In genomic region chr3:50155491-50155878, GRCh38 we compare ENCODE assay signal across 9 cellular contexts. TPM values are rescaled to one million over a fixed set of nuclear protein-coding genes. Genes with fewer than 3 reads are reported as not detected.
A peak's percentile ranks its signal among the peaks of the same experiment; 100 is the strongest.
DNase-seq lines count a peak whose midpoint lies in the region; ATAC-seq, FAIRE-seq and TF ChIP-seq lines count a peak whose summit lies in the region.
"Had no signal": no experiment of that assay in that cellular context is flagged by ENCODE, and none has a peak within 500 bp of the region (broad histone marks: within the 10 kb centered on the region; RNA-seq: fewer than 3 reads in every experiment).

No MANE protein-coding gene starts in this region.

- no peak overlapping the region for H3K27ac Mint-ChIP-seq in activated B cell treated with CpG ODN at 0.5 μM for 24 hours
- H3K27ac Mint-ChIP-seq in glutamatergic neuron (ENCODE audit: unreplicated experiment) = peak overlapping the region; percentile 62

- POLR2A ChIA-PET in activated B cell treated with CpG ODN at 0.5 μM for 24 hours (lab: Charles Lee) = no interaction called here

- H3K4me3 Mint-ChIP-seq in activated B cell treated with CpG ODN at 0.5 μM for 24 hours = peak overlapping the region; percentile 72
- peak overlapping the region; percentile 89 for H3K4me3 Mint-ChIP-seq in glutamatergic neuron (ENCODE audit: unreplicated experiment)

- H3K9me3 Mint-ChIP-seq in activated B cell treated with CpG ODN at 0.5 μM for 24 hours (no peaks in the 10 kb centered on the region), glutamatergic neuron (ENCODE audit: unreplicated experiment) (peaks cover 13% of the 10 kb centered on the region)

- DNase-seq in activated B cell treated with CpG ODN at 0.5 μM for 24 hours (no peak), glutamatergic neuron (no peak), skeletal muscle cell (ENCODE audit: low read depth) (no peak), D341Med (ENCODE audit: low spot score) (no peak), urothelium cell line (ENCODE audit: low spot score) (no peak), nucleus accumbens (lab: John Stamatoyannopoulos, UW) (no peak)
- no peak for DNase-seq in stimulated activated CD8-positive, alpha-beta memory T cell treated with anti-CD3 and anti-CD28 coated beads, Interleukin-4, amount 100 ng/mL, for 48 hours

- H3K4me3 ChIP-seq in skeletal muscle cell (ENCODE audit: low read depth, low read length) = peak overlapping the region; percentile 49

- intact Hi-C loops in activated B cell treated with CpG ODN at 0.5 μM for 24 hours (cut with micrococcal nuclease) = loop anchor here (1.0 to 2.0 kb wide), 2 partner anchors 37 to 118 kb away; no protein-coding TSS in a partner anchor

- H3K4me1 Mint-ChIP-seq in activated B cell treated with CpG ODN at 0.5 μM for 24 hours (peaks cover 13% of the 10 kb centered on the region), glutamatergic neuron (ENCODE audit: low read depth, unreplicated experiment) (peaks cover 12% of the 10 kb centered on the region)

- CTCF ChIA-PET in activated B cell treated with CpG ODN at 0.5 μM for 24 hours (lab: Charles Lee) = no interaction called here

- no peak for FAIRE-seq in urothelium cell line (lab: Jason Lieb, UNC)

- H3K36me3 Mint-ChIP-seq in activated B cell treated with CpG ODN at 0.5 μM for 24 hours (ENCODE audit: low read depth) = no peaks in the 10 kb centered on the region
- no peaks in the 10 kb centered on the region for H3K36me3 Mint-ChIP-seq in glutamatergic neuron (ENCODE audit: unreplicated experiment)

- ATAC-seq in GM19467 (IDR thresholded peaks at IDR 0.05; ENCODE audit: unreplicated experiment) = peak; percentile 11
- ATAC-seq in activated B cell treated with CpG ODN at 0.5 μM for 24 hours (ENCODE audit: low read depth) = no peak

- peaks cover 32% of the 10 kb centered on the region for H3K27me3 Mint-ChIP-seq in activated B cell treated with CpG ODN at 0.5 μM for 24 hours
- peaks cover 21% of the 10 kb centered on the region for H3K27me3 Mint-ChIP-seq in glutamatergic neuron (ENCODE audit: unreplicated experiment)

- TF ChIP-seq CTCF in activated B cell treated with CpG ODN at 0.5 μM for 24 hours (IDR thresholded peaks at IDR 0.05) (no peak), glutamatergic neuron (IDR thresholded peaks at IDR 0.05; ENCODE audit: partially characterized antibody, unreplicated experiment) (no peak)

RNA-seq across cellular contexts. Expression of gene SEMA3F, which starts 0.4 kb away (rescaled TPM):
- total RNA-seq in activated B cell treated with CpG ODN at 0.5 μM for 24 hours = 0.34 TPM in 1 of 2 replicates, not detected in the other
- total RNA-seq in glutamatergic neuron (ENCODE audit: unreplicated experiment) = 41.2 TPM

RNA-seq across cellular contexts. Expression of gene GNAT1, which starts 35.9 kb away (rescaled TPM):
- total RNA-seq in activated B cell treated with CpG ODN at 0.5 μM for 24 hours = not detected in 2 replicates
- total RNA-seq in glutamatergic neuron (ENCODE audit: unreplicated experiment) = not detected
- total RNA-seq: SK-MEL-5 had no signal

RNA-seq across cellular contexts. Expression of gene SLC38A3, which starts 49.6 kb away (rescaled TPM):
- not detected in 2 replicates for total RNA-seq in activated B cell treated with CpG ODN at 0.5 μM for 24 hours
- not detected for total RNA-seq in glutamatergic neuron (ENCODE audit: unreplicated experiment)

Comparison
In these comparisons a context has a peak if more than half of its experiments do, and no peak if none do; other contexts are left out.
1. RNA of gene SEMA3F, which starts 0.4 kb away (total RNA-seq): 41.2 TPM in glutamatergic neuron (single experiment); 0.34 TPM in activated B cell treated with CpG ODN at 0.5 μM for 24 hours; every median in the first group is over 10 times any median in the second.